25 cellular contexts compared by ENCODE assay signal in the genomic region with DNA sequence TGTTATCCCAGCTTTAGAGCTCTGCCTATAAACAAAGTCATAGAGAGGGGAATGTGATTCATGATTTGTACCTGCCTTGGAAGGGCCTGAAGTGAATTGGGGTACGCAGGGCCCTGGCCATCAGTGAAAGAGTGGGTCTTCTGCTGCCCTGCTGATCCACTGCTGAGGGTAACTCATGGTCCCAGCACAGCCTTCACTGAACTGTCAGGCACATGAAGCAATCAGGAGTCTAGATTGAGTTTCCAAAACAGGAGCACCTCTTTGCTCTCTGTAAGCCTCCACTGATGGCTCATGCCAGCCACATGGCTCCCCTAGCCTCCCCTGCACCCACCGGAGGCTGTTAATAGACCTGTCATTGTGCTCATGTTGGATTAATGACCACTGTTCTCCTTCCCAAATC.
"Had no signal": no experiment of that assay in that cellular context is flagged by ENCODE, and none has a peak within 500 bp of the region (broad histone marks: within the 10 kb centered on the region; RNA-seq: fewer than 3 reads in every experiment).

No MANE protein-coding gene starts in this region.

- H3K27ac ChIP-seq: brain microvascular endothelial cell, cardiac muscle cell, colonic mucosa, dorsolateral prefrontal cortex, parathyroid adenoma, prostate gland, right lobe of liver, spleen, thyroid gland had no signal

- H3K4me1 Mint-ChIP-seq: natural killer cell; neural crest cell; stimulated activated naive B cell treated with anti-CD40 and anti-IgM and Interleukin-4, amounts not matched to agents 10 μg/mL and 1 μg/mL and 100 μg/mL, for 72 hours; stimulated activated naive CD8-positive, alpha-beta T cell treated with anti-CD3 and anti-CD28 coated beads, Interleukin-15, amount 100 ng/mL, for 72 hours had no signal

- H3K79me2 ChIP-seq: parathyroid adenoma had no signal

- H3K27me3 Mint-ChIP-seq: stimulated activated naive CD8-positive, alpha-beta T cell treated with anti-CD3 and anti-CD28 coated beads, Interleukin-15, amount 100 ng/mL, for 72 hours had no signal

- ATAC-seq: esophagus mucosa; natural killer cell; right lobe of liver; stimulated activated naive B cell treated with anti-CD40 and anti-IgM and Interleukin-4, amounts not matched to agents 10 μg/mL and 1 μg/mL and 100 μg/mL, for 72 hours; stimulated activated naive CD8-positive, alpha-beta T cell treated with anti-CD3 and anti-CD28 coated beads, Interleukin-15, amount 100 ng/mL, for 72 hours had no signal

- H3K4me3 Mint-ChIP-seq: natural killer cell; neural crest cell; stimulated activated naive B cell treated with anti-CD40 and anti-IgM and Interleukin-4, amounts not matched to agents 10 μg/mL and 1 μg/mL and 100 μg/mL, for 72 hours; stimulated activated naive CD8-positive, alpha-beta T cell treated with anti-CD3 and anti-CD28 coated beads, Interleukin-15, amount 100 ng/mL, for 72 hours had no signal

- H3K9ac ChIP-seq: parathyroid adenoma had no signal

- H3K36me3 Mint-ChIP-seq: natural killer cell; stimulated activated naive B cell treated with anti-CD40 and anti-IgM and Interleukin-4, amounts not matched to agents 10 μg/mL and 1 μg/mL and 100 μg/mL, for 72 hours had no signal

- DNase-seq: brain microvascular endothelial cell; cerebellar nuclear complex; colonic mucosa; dorsolateral prefrontal cortex; effector memory CD4-positive, alpha-beta T cell; head of caudate nucleus; hypothalamus; kidney glomerular epithelial cell; natural killer cell; nucleus accumbens; retina; right lobe of liver; spleen; stimulated activated CD4-positive, alpha-beta T cell treated with anti-CD3 and anti-CD28 coated beads, Interleukin-15, amount 100 ng/mL, for 24 hours; stimulated activated CD4-positive, alpha-beta T cell treated with anti-CD3 and anti-CD28 coated beads, Interleukin-1b, Interleukin-23, amount 100 ng/mL, for 48 hours; stimulated activated CD4-positive, alpha-beta T cell treated with anti-CD3 and anti-CD28 coated beads, Interleukin-4, amount 100 ng/mL, for 4 hours; stimulated activated naive B cell treated with anti-CD40 and anti-IgM and Interleukin-4, amounts not matched to agents 10 μg/mL and 1 μg/mL and 100 μg/mL, for 72 hours; stimulated activated naive CD8-positive, alpha-beta T cell treated with anti-CD3 and anti-CD28 coated beads, Interleukin-15, amount 100 ng/mL, for 72 hours; substantia nigra; thyroid gland had no signal

- H3K4me3 ChIP-seq: cardiac muscle cell, colonic mucosa, dorsolateral prefrontal cortex, prostate gland, right lobe of liver, spleen, thyroid gland had no signal

- H2AFZ ChIP-seq: parathyroid adenoma had no signal

- H3K27ac Mint-ChIP-seq: natural killer cell; stimulated activated naive B cell treated with anti-CD40 and anti-IgM and Interleukin-4, amounts not matched to agents 10 μg/mL and 1 μg/mL and 100 μg/mL, for 72 hours had no signal

- H3K9me3 Mint-ChIP-seq: natural killer cell; neural crest cell; stimulated activated naive B cell treated with anti-CD40 and anti-IgM and Interleukin-4, amounts not matched to agents 10 μg/mL and 1 μg/mL and 100 μg/mL, for 72 hours; stimulated activated naive CD8-positive, alpha-beta T cell treated with anti-CD3 and anti-CD28 coated beads, Interleukin-15, amount 100 ng/mL, for 72 hours had no signal

- H3K27me3 ChIP-seq: brain microvascular endothelial cell, cardiac muscle cell, colonic mucosa, dorsolateral prefrontal cortex, right lobe of liver, thyroid gland had no signal

- H3K4me1 ChIP-seq: colonic mucosa, parathyroid adenoma, prostate gland, right lobe of liver had no signal

- H3K36me3 ChIP-seq: brain microvascular endothelial cell, cardiac muscle cell, colonic mucosa, prostate gland, right lobe of liver, spleen, thyroid gland had no signal

- H3K9me3 ChIP-seq: colonic mucosa, prostate gland, right lobe of liver, spleen, thyroid gland had no signal
